8 cellular contexts compared by ENCODE assay signal in the genomic region with DNA sequence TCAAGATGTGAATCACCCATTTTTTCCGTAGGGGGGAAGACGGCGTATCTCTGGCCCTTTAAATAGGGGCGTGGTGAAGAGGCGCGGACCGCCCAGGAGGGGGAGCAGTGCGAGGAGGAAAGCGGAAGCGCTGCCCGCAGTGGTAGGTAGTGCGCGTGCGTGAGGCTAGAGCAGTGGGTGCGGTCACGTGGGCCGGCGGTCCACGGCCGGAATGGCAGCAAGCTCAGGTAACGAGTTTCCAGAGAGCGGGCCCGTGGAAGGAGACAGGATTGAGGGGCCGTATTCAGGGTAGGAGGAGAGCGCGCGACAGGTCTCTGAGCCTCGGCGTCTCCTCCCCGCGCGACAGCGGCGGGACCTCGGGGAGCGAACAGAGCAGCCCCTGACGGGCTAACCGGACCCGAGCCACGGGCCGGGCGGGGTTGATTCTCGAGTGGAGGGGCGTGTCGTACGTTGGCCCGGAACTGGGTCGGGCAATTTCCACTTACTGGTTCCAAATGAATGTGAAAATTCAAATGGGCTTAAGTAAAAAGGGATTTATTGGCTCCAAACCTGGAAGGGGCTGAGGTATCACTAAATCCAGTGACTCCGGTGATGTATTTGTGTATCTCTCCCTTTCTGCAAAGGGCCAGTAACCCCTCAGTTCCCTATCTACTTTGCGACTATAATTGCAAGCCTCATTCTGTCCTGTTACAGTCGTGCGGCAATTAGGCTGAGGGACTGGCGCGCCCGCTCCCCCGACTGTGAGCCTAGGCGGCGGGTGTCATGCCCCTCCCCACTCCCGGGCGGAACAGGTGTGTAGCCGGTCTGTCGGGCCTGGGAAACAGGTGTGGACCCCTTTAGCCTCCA. TPM values are rescaled to one million over a fixed set of nuclear protein-coding genes. Genes with fewer than 3 reads are reported as not detected.
DNase-seq lines count a peak whose midpoint lies in the region; ATAC-seq and TF ChIP-seq lines count a peak whose summit lies in the region.

A gene with protein sequence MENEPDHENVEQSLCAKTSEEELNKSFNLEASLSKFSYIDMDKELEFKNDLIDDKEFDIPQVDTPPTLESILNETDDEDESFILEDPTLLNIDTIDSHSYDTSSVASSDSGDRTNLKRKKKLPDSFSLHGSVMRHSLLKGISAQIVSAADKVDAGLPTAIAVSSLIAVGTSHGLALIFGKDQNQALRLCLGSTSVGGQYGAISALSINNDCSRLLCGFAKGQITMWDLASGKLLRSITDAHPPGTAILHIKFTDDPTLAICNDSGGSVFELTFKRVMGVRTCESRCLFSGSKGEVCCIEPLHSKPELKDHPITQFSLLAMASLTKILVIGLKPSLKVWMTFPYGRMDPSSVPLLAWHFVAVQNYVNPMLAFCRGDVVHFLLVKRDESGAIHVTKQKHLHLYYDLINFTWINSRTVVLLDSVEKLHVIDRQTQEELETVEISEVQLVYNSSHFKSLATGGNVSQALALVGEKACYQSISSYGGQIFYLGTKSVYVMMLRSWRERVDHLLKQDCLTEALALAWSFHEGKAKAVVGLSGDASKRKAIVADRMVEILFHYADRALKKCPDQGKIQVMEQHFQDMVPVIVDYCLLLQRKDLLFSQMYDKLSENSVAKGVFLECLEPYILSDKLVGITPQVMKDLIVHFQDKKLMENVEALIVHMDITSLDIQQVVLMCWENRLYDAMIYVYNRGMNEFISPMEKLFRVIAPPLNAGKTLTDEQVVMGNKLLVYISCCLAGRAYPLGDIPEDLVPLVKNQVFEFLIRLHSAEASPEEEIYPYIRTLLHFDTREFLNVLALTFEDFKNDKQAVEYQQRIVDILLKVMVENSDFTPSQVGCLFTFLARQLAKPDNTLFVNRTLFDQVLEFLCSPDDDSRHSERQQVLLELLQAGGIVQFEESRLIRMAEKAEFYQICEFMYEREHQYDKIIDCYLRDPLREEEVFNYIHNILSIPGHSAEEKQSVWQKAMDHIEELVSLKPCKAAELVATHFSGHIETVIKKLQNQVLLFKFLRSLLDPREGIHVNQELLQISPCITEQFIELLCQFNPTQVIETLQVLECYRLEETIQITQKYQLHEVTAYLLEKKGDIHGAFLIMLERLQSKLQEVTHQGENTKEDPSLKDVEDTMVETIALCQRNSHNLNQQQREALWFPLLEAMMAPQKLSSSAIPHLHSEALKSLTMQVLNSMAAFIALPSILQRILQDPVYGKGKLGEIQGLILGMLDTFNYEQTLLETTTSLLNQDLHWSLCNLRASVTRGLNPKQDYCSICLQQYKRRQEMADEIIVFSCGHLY (N-terminal part only) (plus strand): TSS at position 168 of the 846 bp plus-strand sequence. CDS start 12,467 bp downstream, outside the sequence.

- H3K4me3 ChIP-seq in NB4 (ENCODE audit: low read depth, low read length) (peak within 1 kb of the TSS; percentile 92), SK-N-MC (peak within 1 kb of the TSS; percentile 98), testis (peak within 1 kb of the TSS; percentile 80 to 81)

- DNase-seq in GM10248 (ENCODE audit: extremely low spot score) (peak; percentile 96), NB4 (ENCODE audit: low read depth) (peak; percentile 95), SK-N-MC (ENCODE audit: low read depth, low spot score) (peak; percentile 88), glomerular endothelial cell (ENCODE audit: extremely low read depth, low read depth, low spot score) (peak; percentile 56), omental fat pad (ENCODE audit: low spot score) (peak; percentile 88), testis (peak; percentile 97)
- peak; percentile 96 for DNase-seq in activated naive CD4-positive, alpha-beta T cell treated with anti-CD3 and anti-CD28 coated beads, Interleukin-2, amount 50 U/mL, for 16 hours

- peaks cover 6% of the 10 kb centered on the region for H3K4me1 ChIP-seq in testis

- TF ChIP-seq CTCF in GM10248 (IDR thresholded peaks at IDR 0.05; ENCODE audit: control extremely low read depth, extremely low read depth, low read depth, missing control alignments) (peak; percentile 33), NB4 (IDR thresholded peaks at IDR 0.05; ENCODE audit: low read depth, low read length) (no peak), omental fat pad (IDR thresholded peaks at IDR 0.05) (peak in 1 of 3 donors; percentile 29), testis (IDR thresholded peaks at IDR 0.05) (peak; percentile 63 to 87 (median 77))

- ATAC-seq in HG02571 (IDR thresholded peaks at IDR 0.05; ENCODE audit: unreplicated experiment) (peak; percentile 89), omental fat pad (ENCODE audit: low FRiP score) (peak; percentile 99)

- TF ChIP-seq POLR2A in NB4 (IDR thresholded peaks at IDR 0.05; ENCODE audit: extremely low read depth, insufficient read length): peak; percentile 80
- no peak for TF ChIP-seq POLR2A in testis (IDR thresholded peaks at IDR 0.05)

- H3K9me3 ChIP-seq in SK-N-MC (ENCODE audit: low read depth, low read length) (no peaks in the 10 kb centered on the region), testis (no peaks in the 10 kb centered on the region)

- H3K36me3 ChIP-seq in SK-N-MC (ENCODE audit: insufficient read depth, low read length): peaks cover 5% of the 10 kb centered on the region; the same call in 1 of the 2 replicates
- no peaks in the 10 kb centered on the region for H3K36me3 ChIP-seq in testis (ENCODE audit: low read depth, missing control alignments)

- H3K27ac ChIP-seq in SK-N-MC (peak within 1 kb of the TSS; percentile 54), testis (peak within 1 kb of the TSS; percentile 28 to 69)

- peak within 1 kb of the TSS; percentile 93 for H3K9ac ChIP-seq in SK-N-MC (ENCODE audit: insufficient read length)

- CTCF ChIA-PET in GM10248 (lab: Yijun Ruan, JAX): interaction anchor here (0.6 to 1.6 kb wide), 11 partner anchors 8 to 251 kb away, joined by 3 to 13 read pairs (median 4); a partner anchor contains a TSS

- POLR2A ChIA-PET in GM10248 (lab: Yijun Ruan, JAX): no interaction called here

- intact Hi-C loops in testis (cut with DNase I; ENCODE audit: low total_unique reads): no loop called here

- H3K27me3 ChIP-seq in testis: no peaks in the 10 kb centered on the region

- 0 to 1% methylated on average over 42 to 60 of the region's 62 CpGs for WGBS in testis, 2 donors

RNA-seq across cellular contexts. Expression of the gene that starts here (rescaled TPM):
- total RNA-seq in glomerular endothelial cell (31.7 and 48.2 TPM in 2 replicates), omental fat pad (10 to 100 TPM; 32.5 to 63.7 (median 45.6) TPM), testis (100 to 1,000 TPM in 1 of 2 donors, 10 to 100 TPM in 1; 88.0 to 127 TPM)
- polyA plus RNA-seq in testis (ENCODE audit: insufficient read depth, low read depth, low replicate concordance): 65.8 TPM

Comparison
In these comparisons a context has a peak if more than half of its experiments do, and no peak if none do; other contexts are left out.
1. Peak in every context shown above with its lines: DNase-seq, ATAC-seq, H3K4me3 ChIP-seq and H3K27ac ChIP-seq.